ENCODE assay signal across 15 cellular contexts in genomic region chr11:35647535-35648092, GRCh38.
"Had no signal": no experiment of that assay in that cellular context is flagged by ENCODE, and none has a peak within 500 bp of the region (broad histone marks: within the 10 kb centered on the region; RNA-seq: fewer than 3 reads in every experiment).

No MANE protein-coding gene starts in this region.

- H3K4me3 Mint-ChIP-seq: activated B cell treated with CpG ODN at 0.5 μM for 24 hours; activated CD4-positive, alpha-beta T cell treated with anti-CD3 and anti-CD28 coated beads, Interleukin-2, amount 10 ng/mL, durations not matched to agents 7 days and 5 days; brain; dendritic cell treated with granulocyte-macrophage colony-stimulating factor and Interleukin-4, amounts not matched to agents 40 ng/mL and 50 ng/mL, for 4 days; effector memory CD8-positive, alpha-beta T cell; mesothelial cell of epicardium; neural crest cell had no signal

- DNase-seq: activated B cell treated with CpG ODN at 0.5 μM for 24 hours; activated CD4-positive, alpha-beta T cell treated with anti-CD3 and anti-CD28 coated beads, Interleukin-2, amount 10 ng/mL, durations not matched to agents 7 days and 5 days; activated CD8-positive, alpha-beta memory T cell treated with anti-CD3 and anti-CD28 coated beads for 24 hours; amniotic stem cell; effector memory CD8-positive, alpha-beta T cell; pancreas; stimulated activated CD4-positive, alpha-beta T cell treated with anti-CD3 and anti-CD28 coated beads, Interleukin-15, amount 100 ng/mL, for 24 hours; stomach had no signal

- H3K27ac Mint-ChIP-seq: activated B cell treated with CpG ODN at 0.5 μM for 24 hours; activated CD4-positive, alpha-beta T cell treated with anti-CD3 and anti-CD28 coated beads, Interleukin-2, amount 10 ng/mL, durations not matched to agents 7 days and 5 days; activated naive CD4-positive, alpha-beta T cell treated with anti-CD3 and anti-CD28 coated beads, Interleukin-2, amount 50 U/mL, for 72 hours; dendritic cell treated with granulocyte-macrophage colony-stimulating factor and Interleukin-4, amounts not matched to agents 40 ng/mL and 50 ng/mL, for 4 days; effector memory CD8-positive, alpha-beta T cell; mesothelial cell of epicardium had no signal

- H3K27ac ChIP-seq: epithelial cell of prostate, hepatocyte, pancreas, stomach had no signal

- H3K4me1 ChIP-seq: pancreas, stomach had no signal

- H3K4me2 ChIP-seq: hepatocyte had no signal

- H3K79me2 ChIP-seq: hepatocyte had no signal

- H2AFZ ChIP-seq: hepatocyte had no signal

- H3K36me3 ChIP-seq: pancreas, stomach had no signal

- H3K4me1 Mint-ChIP-seq: activated B cell treated with CpG ODN at 0.5 μM for 24 hours; activated CD4-positive, alpha-beta T cell treated with anti-CD3 and anti-CD28 coated beads, Interleukin-2, amount 10 ng/mL, durations not matched to agents 7 days and 5 days had no signal

- H3K36me3 Mint-ChIP-seq: activated naive CD4-positive, alpha-beta T cell treated with anti-CD3 and anti-CD28 coated beads, Interleukin-2, amount 50 U/mL, for 72 hours; brain; mesothelial cell of epicardium had no signal

- H3K9me3 ChIP-seq: pancreas, stomach had no signal

- H3K9me3 Mint-ChIP-seq: activated B cell treated with CpG ODN at 0.5 μM for 24 hours; activated CD4-positive, alpha-beta T cell treated with anti-CD3 and anti-CD28 coated beads, Interleukin-2, amount 10 ng/mL, durations not matched to agents 7 days and 5 days; dendritic cell treated with granulocyte-macrophage colony-stimulating factor and Interleukin-4, amounts not matched to agents 40 ng/mL and 50 ng/mL, for 4 days; effector memory CD8-positive, alpha-beta T cell had no signal

- H3K4me3 ChIP-seq: hepatocyte, pancreas, stomach had no signal

- H3K27me3 ChIP-seq: hepatocyte, pancreas had no signal
